In genomic region chr21:35578831-35579470, GRCh38 we compare ENCODE assay signal across 16 cellular contexts.
A peak's percentile ranks its signal among the peaks of the same experiment; 100 is the strongest.
DNase-seq lines count a peak whose midpoint lies in the region; ATAC-seq and TF ChIP-seq lines count a peak whose summit lies in the region.
"Had no signal": no experiment of that assay in that cellular context is flagged by ENCODE, and none has a peak within 500 bp of the region (broad histone marks: within the 10 kb centered on the region; RNA-seq: fewer than 3 reads in every experiment).

No MANE protein-coding gene starts in this region.

- no peak for TF ChIP-seq POLR2A in upper lobe of left lung (IDR thresholded peaks at IDR 0.05)

- H3K27ac ChIP-seq in ACC112 (ENCODE audit: low read depth, low read length) (peak overlapping the region; percentile 97), left lung (no peak overlapping the region), upper lobe of left lung (no peak overlapping the region)
- no peak overlapping the region for H3K27ac ChIP-seq in CD8-positive, alpha-beta T cell (ENCODE audit: low read depth, low read length)
- H3K27ac ChIP-seq: BLaER1 treated with 17β-estradiol and CSF1 and Interleukin-3, amounts not matched to agents 10 nM and 100 nM; WERI-Rb-1 had no signal

- 87% methylated on average over 12 of the region's 12 CpGs for WGBS in upper lobe of left lung, 2 donors

- no peaks in the 10 kb centered on the region for H3K9me3 ChIP-seq in left lung
- no peaks in the 10 kb centered on the region for H3K9me3 ChIP-seq in upper lobe of left lung
- no peaks in the 10 kb centered on the region for H3K9me3 ChIP-seq in CD8-positive, alpha-beta T cell (ENCODE audit: low read length)

- H3K79me2 ChIP-seq in ACC112 (ENCODE audit: control insufficient read depth, insufficient read depth, low read length, unreplicated experiment): no peaks in the 10 kb centered on the region

- TF ChIP-seq EP300 in upper lobe of left lung (IDR thresholded peaks at IDR 0.05): no peak

- H3K9me3 Mint-ChIP-seq in activated naive CD8-positive, alpha-beta T cell (ENCODE audit: low read depth): no peaks in the 10 kb centered on the region
- no peaks in the 10 kb centered on the region for H3K9me3 Mint-ChIP-seq in CD8-positive, alpha-beta T cell
- H3K9me3 Mint-ChIP-seq: dendritic cell treated with granulocyte-macrophage colony-stimulating factor and Interleukin-4, amounts not matched to agents 40 ng/mL and 50 ng/mL, for 4 days had no signal

- H3K36me3 ChIP-seq in ACC112 (ENCODE audit: insufficient read depth, low read length) (no peaks in the 10 kb centered on the region), left lung (no peaks in the 10 kb centered on the region), upper lobe of left lung (no peaks in the 10 kb centered on the region)
- no peaks in the 10 kb centered on the region for H3K36me3 ChIP-seq in CD8-positive, alpha-beta T cell (ENCODE audit: insufficient read depth, low read length)
- H3K36me3 ChIP-seq: BLaER1 treated with 17β-estradiol and CSF1 and Interleukin-3, amounts not matched to agents 10 nM and 100 nM; WERI-Rb-1 had no signal

- peak; percentile 33 for DNase-seq in H4 (ENCODE audit: low spot score)
- DNase-seq in left lung: no peak
- DNase-seq in sciatic nerve (ENCODE audit: low spot score): no peak
- DNase-seq in upper lobe of left lung: no peak
- no peak for DNase-seq in NCI-H748 (lab: John Stamatoyannopoulos, UW; ENCODE audit: unreplicated experiment)
- DNase-seq in CD8-positive, alpha-beta T cell: no peak
- DNase-seq: NCI-H1417, NCI-H446, nucleus accumbens, PC-3, WERI-Rb-1 had no signal

- CTCF ChIA-PET in CD8-positive, alpha-beta T cell (lab: Charles Lee): interaction anchor here (0.5 kb wide), 1 partner anchor 1379 kb away, joined by 4 read pairs; no protein-coding TSS in a partner anchor

- peaks cover 4% of the 10 kb centered on the region for H3K36me3 Mint-ChIP-seq in activated naive CD8-positive, alpha-beta T cell
- no peaks in the 10 kb centered on the region for H3K36me3 Mint-ChIP-seq in CD8-positive, alpha-beta T cell

- no peak overlapping the region for H3K4me3 Mint-ChIP-seq in activated naive CD8-positive, alpha-beta T cell
- H3K4me3 Mint-ChIP-seq in CD8-positive, alpha-beta T cell: no peak overlapping the region
- H3K4me3 Mint-ChIP-seq: dendritic cell treated with granulocyte-macrophage colony-stimulating factor and Interleukin-4, amounts not matched to agents 40 ng/mL and 50 ng/mL, for 4 days had no signal

- H3K27me3 ChIP-seq in ACC112 (ENCODE audit: insufficient read depth, low read length) (no peaks in the 10 kb centered on the region), left lung (no peaks in the 10 kb centered on the region), upper lobe of left lung (no peaks in the 10 kb centered on the region)
- no peaks in the 10 kb centered on the region for H3K27me3 ChIP-seq in CD8-positive, alpha-beta T cell (ENCODE audit: insufficient read depth, low read length)
- H3K27me3 ChIP-seq: BLaER1 treated with 17β-estradiol and CSF1 and Interleukin-3, amounts not matched to agents 10 nM and 100 nM had no signal

- peaks cover 13% of the 10 kb centered on the region for H3K4me1 Mint-ChIP-seq in activated naive CD8-positive, alpha-beta T cell (ENCODE audit: low read depth)
- H3K4me1 Mint-ChIP-seq in CD8-positive, alpha-beta T cell (ENCODE audit: low read depth): no peaks in the 10 kb centered on the region

- peaks cover 69% of the 10 kb centered on the region for H3K4me1 ChIP-seq in ACC112 (ENCODE audit: control insufficient read depth, insufficient read depth, low read length, unreplicated experiment)
- no peaks in the 10 kb centered on the region for H3K4me1 ChIP-seq in left lung
- H3K4me1 ChIP-seq in upper lobe of left lung: no peaks in the 10 kb centered on the region
- no peaks in the 10 kb centered on the region for H3K4me1 ChIP-seq in CD8-positive, alpha-beta T cell (ENCODE audit: insufficient read depth, low read length)

- H3K4me3 ChIP-seq in ACC112 (ENCODE audit: low read depth, low read length) (peak overlapping the region; percentile 50; the same call in 1 of the 2 replicates), left lung (no peak overlapping the region), upper lobe of left lung (no peak overlapping the region)
- H3K4me3 ChIP-seq in CD8-positive, alpha-beta T cell (ENCODE audit: low read depth, low read length): no peak overlapping the region
- H3K4me3 ChIP-seq: BLaER1 treated with 17β-estradiol and CSF1 and Interleukin-3, amounts not matched to agents 10 nM and 100 nM; GM12878 had no signal

- POLR2A ChIA-PET in CD8-positive, alpha-beta T cell (lab: Charles Lee): no interaction called here

- H3K27me3 Mint-ChIP-seq in activated naive CD8-positive, alpha-beta T cell: peaks cover 2% of the 10 kb centered on the region
- H3K27me3 Mint-ChIP-seq in CD8-positive, alpha-beta T cell (ENCODE audit: low read depth): peaks cover 8% of the 10 kb centered on the region

- peak overlapping the region; percentile 61 for H3K27ac Mint-ChIP-seq in activated naive CD8-positive, alpha-beta T cell
- no peak overlapping the region for H3K27ac Mint-ChIP-seq in CD8-positive, alpha-beta T cell
- H3K27ac Mint-ChIP-seq: dendritic cell treated with granulocyte-macrophage colony-stimulating factor and Interleukin-4, amounts not matched to agents 40 ng/mL and 50 ng/mL, for 4 days had no signal

- TF ChIP-seq CTCF in left lung (IDR thresholded peaks at IDR 0.05) (no peak), upper lobe of left lung (IDR thresholded peaks at IDR 0.05) (no peak)
- TF ChIP-seq CTCF in CD8-positive, alpha-beta T cell (IDR thresholded peaks at IDR 0.05): no peak

- intact Hi-C loops in left lung (cut with DNase I) (no loop called here), sciatic nerve (cut with DNase I) (no loop called here)
- intact Hi-C loops in CD8-positive, alpha-beta T cell (cut with DNase I, micrococcal nuclease): no loop called here

- ATAC-seq in left lung: peak; percentile 19
- no peak for ATAC-seq in sciatic nerve
- ATAC-seq in upper lobe of left lung (ENCODE audit: low FRiP score in 2 of 2): no peak
- no peak for ATAC-seq in CD8-positive, alpha-beta T cell
- ATAC-seq: GM12878, PC-3 had no signal

- H2AFZ ChIP-seq in ACC112 (ENCODE audit: low read length, unreplicated experiment): peak overlapping the region; percentile 33
